ENCODE assay signal across 28 cellular contexts in the genomic region with DNA sequence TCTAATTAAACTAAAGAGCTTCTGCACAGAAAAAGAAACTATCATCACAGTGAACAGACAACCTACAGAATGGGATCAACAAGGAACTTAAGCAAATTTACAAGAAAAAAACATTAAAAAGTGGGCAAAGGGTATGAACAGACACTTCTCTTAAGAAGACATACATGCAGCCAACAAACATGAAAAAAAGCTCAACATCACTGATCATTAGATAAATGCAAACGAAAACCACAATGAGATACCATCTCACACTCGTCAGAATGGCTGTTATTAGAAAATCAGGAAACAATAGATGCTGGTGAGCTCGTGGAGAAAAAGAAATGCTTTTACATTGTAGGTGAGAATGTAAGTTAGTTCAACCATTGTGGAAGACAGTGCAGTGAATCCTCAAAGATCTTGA.
"Had no signal": no experiment of that assay in that cellular context is flagged by ENCODE, and none has a peak within 500 bp of the region (broad histone marks: within the 10 kb centered on the region; RNA-seq: fewer than 3 reads in every experiment).

No MANE protein-coding gene starts in this region.

- H3K9me3 Mint-ChIP-seq: activated naive CD4-positive, alpha-beta T cell treated with anti-CD3 and anti-CD28 coated beads, Interleukin-2, amount 10 ng/mL, durations not matched to agents 7 days and 5 days; activated naive CD4-positive, alpha-beta T cell treated with anti-CD3 and anti-CD28 coated beads, Interleukin-2, amount 50 U/mL, for 72 hours had no signal

- H3K27ac Mint-ChIP-seq: activated CD4-positive, alpha-beta memory T cell treated with anti-CD3 and anti-CD28 coated beads, Interleukin-2, amount 10 ng/mL, durations not matched to agents 7 days and 5 days; activated CD4-positive, alpha-beta T cell treated with anti-CD3 and anti-CD28 coated beads, Interleukin-2, amount 10 ng/mL, durations not matched to agents 7 days and 5 days; activated naive CD4-positive, alpha-beta T cell treated with anti-CD3 and anti-CD28 coated beads, Interleukin-2, amount 10 ng/mL, durations not matched to agents 7 days and 5 days; activated naive CD4-positive, alpha-beta T cell treated with anti-CD3 and anti-CD28 coated beads, Interleukin-2, amount 50 U/mL, for 72 hours; activated naive CD8-positive, alpha-beta T cell treated with anti-CD3 and anti-CD28 coated beads, Interleukin-2, amount 10 ng/mL, durations not matched to agents 7 days and 5 days; activated T-cell treated with anti-CD3 and anti-CD28 coated beads, Interleukin-2, amount 50 U/mL, for 24 hours; activated T-cell treated with anti-CD3 and anti-CD28 coated beads, Interleukin-2, amount 50 U/mL, for 72 hours; T-helper 17 cell; WTC11 had no signal

- DNase-seq: activated CD4-positive, alpha-beta memory T cell treated with anti-CD3 and anti-CD28 coated beads, Interleukin-2, amount 10 ng/mL, durations not matched to agents 7 days and 5 days; activated CD4-positive, alpha-beta T cell treated with anti-CD3 and anti-CD28 coated beads for 1 hour; activated CD4-positive, alpha-beta T cell treated with anti-CD3 and anti-CD28 coated beads for 4 hours; activated CD4-positive, alpha-beta T cell treated with anti-CD3 and anti-CD28 coated beads, Interleukin-2, amount 10 ng/mL, durations not matched to agents 7 days and 5 days; activated CD4-positive, alpha-beta T cell treated with anti-CD3 and anti-CD28 coated beads, Interleukin-2, amount 50 U/mL, for 4 hours; activated CD8-positive, alpha-beta memory T cell treated with anti-CD3 and anti-CD28 coated beads, Interleukin-2, amount 50 U/mL, for 48 hours; activated gamma-delta T cell; activated naive CD4-positive, alpha-beta T cell; activated naive CD4-positive, alpha-beta T cell treated with anti-CD3 and anti-CD28 coated beads, Interleukin-2, amount 10 ng/mL, durations not matched to agents 7 days and 5 days; activated naive CD8-positive, alpha-beta T cell treated with anti-CD3 and anti-CD28 coated beads, Interleukin-2, amount 10 ng/mL, durations not matched to agents 7 days and 5 days; activated T-cell treated with anti-CD3 and anti-CD28 coated beads for 4 hours; activated T-cell treated with anti-CD3 and anti-CD28 coated beads, Interleukin-2, amount 50 U/mL, for 24 hours; activated T-cell treated with anti-CD3 and anti-CD28 coated beads, Interleukin-2, amount 50 U/mL, for 72 hours; amniotic stem cell; anterior cingulate cortex; caudate nucleus; cerebellar nuclear complex; colonic mucosa; effector CD8-positive, alpha-beta T cell; foreskin keratinocyte; heart right ventricle; T-helper 17 cell had no signal

- H3K27ac ChIP-seq: colonic mucosa, esophagus muscularis mucosa, foreskin keratinocyte, gastroesophageal sphincter, hepatocyte had no signal

- H3K36me3 ChIP-seq: colonic mucosa had no signal

- FAIRE-seq: astrocyte had no signal

- H3K27me3 ChIP-seq: colonic mucosa, esophagus muscularis mucosa, foreskin keratinocyte, gastroesophageal sphincter, heart right ventricle, hepatocyte had no signal

- H3K4me1 ChIP-seq: colonic mucosa, gastroesophageal sphincter had no signal

- ATAC-seq: activated naive CD4-positive, alpha-beta T cell treated with anti-CD3 and anti-CD28 coated beads, Interleukin-2, amount 50 U/mL, for 72 hours; activated T-cell treated with anti-CD3 and anti-CD28 coated beads, Interleukin-2, amount 50 U/mL, for 72 hours; foreskin keratinocyte; gastroesophageal sphincter; T-helper 17 cell; WTC11 had no signal

- H3K9me3 ChIP-seq: colonic mucosa, esophagus muscularis mucosa, gastroesophageal sphincter had no signal

- H3K27me3 Mint-ChIP-seq: activated CD4-positive, alpha-beta memory T cell treated with anti-CD3 and anti-CD28 coated beads, Interleukin-2, amount 10 ng/mL, durations not matched to agents 7 days and 5 days; activated CD4-positive, alpha-beta T cell treated with anti-CD3 and anti-CD28 coated beads, Interleukin-2, amount 10 ng/mL, durations not matched to agents 7 days and 5 days; activated naive CD4-positive, alpha-beta T cell treated with anti-CD3 and anti-CD28 coated beads, Interleukin-2, amount 10 ng/mL, durations not matched to agents 7 days and 5 days; activated naive CD8-positive, alpha-beta T cell treated with anti-CD3 and anti-CD28 coated beads, Interleukin-2, amount 10 ng/mL, durations not matched to agents 7 days and 5 days; activated T-cell treated with anti-CD3 and anti-CD28 coated beads, Interleukin-2, amount 50 U/mL, for 24 hours; T-helper 17 cell had no signal

- H3K4me1 Mint-ChIP-seq: WTC11 had no signal

- H3K4me3 Mint-ChIP-seq: activated CD4-positive, alpha-beta memory T cell treated with anti-CD3 and anti-CD28 coated beads, Interleukin-2, amount 10 ng/mL, durations not matched to agents 7 days and 5 days; activated CD4-positive, alpha-beta T cell treated with anti-CD3 and anti-CD28 coated beads, Interleukin-2, amount 10 ng/mL, durations not matched to agents 7 days and 5 days; activated naive CD4-positive, alpha-beta T cell treated with anti-CD3 and anti-CD28 coated beads, Interleukin-2, amount 10 ng/mL, durations not matched to agents 7 days and 5 days; activated naive CD8-positive, alpha-beta T cell treated with anti-CD3 and anti-CD28 coated beads, Interleukin-2, amount 10 ng/mL, durations not matched to agents 7 days and 5 days; activated T-cell treated with anti-CD3 and anti-CD28 coated beads, Interleukin-2, amount 50 U/mL, for 24 hours; activated T-cell treated with anti-CD3 and anti-CD28 coated beads, Interleukin-2, amount 50 U/mL, for 72 hours; T-helper 17 cell; WTC11 had no signal

- H3K4me3 ChIP-seq: colonic mucosa, esophagus muscularis mucosa, gastroesophageal sphincter, heart right ventricle, hepatocyte had no signal
